ENCODE assay signal across 26 cellular contexts in the genomic region with DNA sequence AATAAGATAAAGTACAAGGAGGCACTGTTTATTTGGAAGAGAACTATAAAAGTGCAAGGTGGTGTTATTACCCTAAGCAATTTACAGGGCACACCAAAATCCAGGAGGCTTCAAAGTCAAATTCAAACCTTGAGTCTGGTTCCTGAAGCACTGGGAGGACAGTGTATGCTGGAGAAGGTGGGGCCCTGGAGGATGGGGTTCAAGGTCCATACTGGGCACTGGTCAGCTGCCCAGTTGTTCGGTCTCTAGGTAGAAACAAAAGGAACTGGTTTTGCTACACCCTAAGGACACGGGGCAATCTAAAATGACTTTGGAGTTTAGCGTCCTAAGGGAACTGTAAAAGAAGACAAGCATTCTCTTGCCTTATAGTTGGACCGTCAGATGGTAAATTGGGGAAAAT.
"Had no signal": no experiment of that assay in that cellular context is flagged by ENCODE, and none has a peak within 500 bp of the region (broad histone marks: within the 10 kb centered on the region; RNA-seq: fewer than 3 reads in every experiment).

No MANE protein-coding gene starts in this region.

- ATAC-seq: activated CD4-positive, alpha-beta T cell treated with anti-CD3 and anti-CD28 coated beads for 36 hours; activated CD8-positive, alpha-beta T cell treated with anti-CD3 and anti-CD28 coated beads, Interleukin-2, amount 10 ng/mL, durations not matched to agents 7 days and 5 days; activated T-cell treated with anti-CD3 and anti-CD28 coated beads, Interleukin-2, amount 50 U/mL, for 4 hours; activated T-helper 17 cell treated with anti-CD3 and anti-CD28 coated beads, Interleukin-2, amount 50 U/mL, for 72 hours; effector memory CD8-positive, alpha-beta T cell; foreskin keratinocyte; gastrocnemius medialis had no signal

- H3K36me3 ChIP-seq: brain microvascular endothelial cell, esophagus muscularis mucosa, gastrocnemius medialis had no signal

- H3K4me1 ChIP-seq: foreskin keratinocyte, gastrocnemius medialis had no signal

- H3K9me3 ChIP-seq: esophagus muscularis mucosa, gastrocnemius medialis had no signal

- H3K4me3 ChIP-seq: esophagus muscularis mucosa, gastrocnemius medialis had no signal

- H3K27me3 ChIP-seq: brain microvascular endothelial cell, esophagus muscularis mucosa, foreskin keratinocyte, gastrocnemius medialis had no signal

- DNase-seq: activated CD4-positive, alpha-beta memory T cell treated with anti-CD3 and anti-CD28 coated beads for 36 hours; activated CD4-positive, alpha-beta T cell treated with anti-CD3 and anti-CD28 coated beads for 36 hours; activated CD4-positive, alpha-beta T cell treated with anti-CD3 and anti-CD28 coated beads, Interleukin-2, amount 10 ng/mL, durations not matched to agents 24 days and 14 days; activated CD4-positive, CD25-positive, alpha-beta regulatory T cell; activated CD4-positive, CD25-positive, alpha-beta regulatory T cell treated with anti-CD3 and anti-CD28 coated beads, Interleukin-2, amount 50 U/mL, for 72 hours; activated CD8-positive, alpha-beta memory T cell treated with anti-CD3 and anti-CD28 coated beads, Interleukin-2, amount 50 U/mL, for 48 hours; activated CD8-positive, alpha-beta T cell treated with anti-CD3 and anti-CD28 coated beads, Interleukin-2, amount 10 ng/mL, durations not matched to agents 7 days and 5 days; activated effector memory CD4-positive, alpha-beta T cell treated with Interleukin-2 at 50 U/mL for 16 hours; activated gamma-delta T cell treated with Interleukin-2 at 50 U/mL for 16 hours; activated naive CD4-positive, alpha-beta T cell treated with anti-CD3 and anti-CD28 coated beads, Interleukin-2, amount 50 U/mL, for 16 hours; activated naive CD4-positive, alpha-beta T cell treated with Interleukin-2 at 50 U/mL for 16 hours; activated T-cell treated with anti-CD3 and anti-CD28 coated beads, Interleukin-2, amount 50 U/mL, for 4 hours; amniotic stem cell; anterior cingulate cortex; brain microvascular endothelial cell; caudate nucleus; cortex of kidney; dermis blood vessel endothelial cell; effector CD4-positive, alpha-beta T cell; effector memory CD8-positive, alpha-beta T cell; erythroblast; foreskin keratinocyte; gastrocnemius medialis; T-helper 2 cell had no signal

- H3K27ac ChIP-seq: brain microvascular endothelial cell, esophagus muscularis mucosa, foreskin keratinocyte, gastrocnemius medialis had no signal
